Comparison of ENCODE assay signal across 10 cellular contexts in the genomic region with DNA sequence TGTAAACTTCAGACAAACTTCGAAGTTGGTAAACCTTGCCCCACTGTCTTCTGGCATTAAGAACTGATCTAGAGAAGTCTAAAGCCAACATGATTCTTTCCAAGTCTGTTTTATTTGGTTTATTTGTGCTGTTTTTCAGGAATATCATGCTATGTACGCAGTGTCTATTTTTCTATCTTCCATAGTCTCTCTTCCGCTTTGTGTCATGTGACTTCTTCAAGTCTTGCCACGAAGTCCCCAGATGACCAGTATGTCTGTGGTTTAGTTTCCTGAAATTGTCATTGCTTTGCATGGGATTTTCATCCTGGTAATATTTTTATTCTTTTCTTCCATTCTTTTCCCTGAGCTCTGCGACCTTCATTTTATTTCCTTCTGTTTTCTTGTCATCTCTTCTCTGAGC. TPM values are rescaled to one million over a fixed set of nuclear protein-coding genes. Genes with fewer than 3 reads are reported as not detected.
"Had no signal": no experiment of that assay in that cellular context is flagged by ENCODE, and none has a peak within 500 bp of the region (broad histone marks: within the 10 kb centered on the region; RNA-seq: fewer than 3 reads in every experiment).

No MANE protein-coding gene starts in this region.

- H3K9me3 ChIP-seq: HAP-1 had no signal

- H3K4me3 ChIP-seq: GM23248, HAP-1 had no signal

- H3K36me3 ChIP-seq: HAP-1 had no signal

- H3K36me3 Mint-ChIP-seq: IgD-negative memory B cell had no signal

- DNase-seq: GM23248, GOT3, H7, HFFc6 had no signal

- H3K4me1 Mint-ChIP-seq: IgD-negative memory B cell had no signal

- FAIRE-seq: HepG2 had no signal

- ATAC-seq: HCT116, HepG2 had no signal

- H3K9ac ChIP-seq: GM23248 had no signal

- H3K4me1 ChIP-seq: HAP-1 had no signal

- H3K27ac ChIP-seq: GM23248, HL-60 had no signal

- H3K27ac Mint-ChIP-seq: HFFc6, IgD-negative memory B cell had no signal

- H3K9me3 Mint-ChIP-seq: HFFc6, IgD-negative memory B cell had no signal

- H2AFZ ChIP-seq: GM23248 had no signal

- H3K27me3 Mint-ChIP-seq: IgD-negative memory B cell had no signal

- H3K4me3 Mint-ChIP-seq: HFFc6, IgD-negative memory B cell had no signal

RNA-seq across cellular contexts. Expression of gene PNMA6E, which starts 15.1 kb away (rescaled TPM):
- total RNA-seq: GM23248, H4, H7, HepG2, HFFc6 had no signal
- polyA plus RNA-seq: GM23248, HepG2, IgD-negative memory B cell had no signal

RNA-seq across cellular contexts. Expression of gene ZFP92, which starts 25.2 kb away (rescaled TPM):
- total RNA-seq: H4, H7 had no signal
- polyA plus RNA-seq: GM23248, HepG2 had no signal
